8 cellular contexts compared by ENCODE assay signal in the genomic region with DNA sequence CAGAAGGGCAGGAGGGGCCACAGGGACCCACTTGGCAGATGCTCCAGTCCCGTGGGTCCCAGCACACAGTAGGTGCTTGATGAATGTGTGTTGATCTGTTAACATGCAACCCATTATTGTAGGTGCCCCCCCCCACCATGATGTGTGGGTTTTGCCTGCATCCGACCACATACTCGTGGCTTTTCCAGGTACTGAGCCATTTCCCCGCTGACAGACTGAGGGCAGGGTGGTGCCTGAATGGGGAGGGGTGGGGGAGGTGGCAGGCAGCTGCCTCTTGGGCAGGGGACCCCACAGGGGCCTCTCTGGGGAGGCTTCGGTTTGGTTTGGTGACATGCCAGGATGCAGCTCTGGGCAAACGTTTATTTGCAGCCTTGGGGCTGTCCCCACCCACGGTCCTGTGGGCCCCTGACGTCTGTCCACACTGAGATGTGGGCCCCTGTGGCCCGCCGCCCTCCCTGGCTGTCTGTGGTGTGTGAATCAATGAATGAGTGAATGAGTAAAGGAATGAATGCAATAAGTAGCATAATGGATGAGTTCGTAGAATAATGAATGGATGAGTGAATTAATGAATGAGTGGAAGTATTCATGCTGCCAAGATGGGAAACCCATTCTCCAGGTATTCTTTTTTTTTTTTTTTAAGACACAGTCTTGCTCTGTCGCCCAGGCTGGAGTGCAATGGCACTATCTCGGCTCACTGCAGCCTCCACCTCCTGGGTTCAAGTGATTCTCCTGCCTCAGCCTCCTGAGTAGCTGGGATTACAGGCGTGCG. TPM values are rescaled to one million over a fixed set of nuclear protein-coding genes. Genes with fewer than 3 reads are reported as not detected.
A peak's percentile ranks its signal among the peaks of the same experiment; 100 is the strongest.
DNase-seq lines count a peak whose midpoint lies in the region; ATAC-seq and TF ChIP-seq lines count a peak whose summit lies in the region.

No MANE protein-coding gene starts in this region.

- no peaks in the 10 kb centered on the region for H3K27me3 ChIP-seq in dorsolateral prefrontal cortex

- no peak for TF ChIP-seq CTCF in dorsolateral prefrontal cortex (IDR thresholded peaks at IDR 0.05 in 54 of 56, conservative IDR thresholded peaks at IDR 0.05 in 2 of 56; ENCODE audit: low read depth in 1 of 56, partially characterized antibody in 56 of 56)

- ATAC-seq in GM21447 (IDR thresholded peaks at IDR 0.05; ENCODE audit: unreplicated experiment) (no peak), HG03571 (IDR thresholded peaks at IDR 0.05; ENCODE audit: unreplicated experiment) (no peak)

- H3K4me3 ChIP-seq in dorsolateral prefrontal cortex, result peak overlapping the region in 4 of 59 donors; percentile 82 to 87 (median 84)
- peak overlapping the region in 1 of 7 experiments; percentile 63 for H3K4me3 ChIP-seq in skin epidermis

- H3K27ac ChIP-seq in dorsolateral prefrontal cortex, result peak overlapping the region in 56 of 59 donors; percentile 14 to 100 (median 98)
- peak overlapping the region in 20 of 21 experiments; percentile 37 to 100 (median 96) for H3K27ac ChIP-seq in skin epidermis

- intact Hi-C loops in dorsolateral prefrontal cortex (cut with DNase I), result no loop called here

- DNase-seq in SIG-M5 treated with dmso at 0.1 percent for 504 hours (lab: John Stamatoyannopoulos, UW; ENCODE audit: unreplicated experiment) (peak; percentile 49), SIG-M5 (lab: John Stamatoyannopoulos, UW) (no peak), dorsolateral prefrontal cortex (no peak), NCI-H1417 (lab: John Stamatoyannopoulos, UW) (no peak)
- DNase-seq in activated CD4-positive, alpha-beta T cell treated with anti-CD3 and anti-CD28 coated beads for 4 hours, result peak; percentile 80 to 87

RNA-seq across cellular contexts. Expression of a gene that starts 9.0 kb away (rescaled TPM):
- 100 to 1,000 TPM; 163 to 440 (median 240) TPM for total RNA-seq in dorsolateral prefrontal cortex

RNA-seq across cellular contexts. Expression of a gene that starts 16.2 kb away (rescaled TPM):
- total RNA-seq in dorsolateral prefrontal cortex, result 10 to 100 TPM in 1 of 120 experiments, 1 to 10 TPM in 119; 1.8 to 14.5 (median 4.1) TPM

RNA-seq across cellular contexts. Expression of a gene that starts 32.4 kb away (rescaled TPM):
- 100 to 1,000 TPM in 6 of 120 experiments, 10 to 100 TPM in 114; 46.4 to 115 (median 74.8) TPM for total RNA-seq in dorsolateral prefrontal cortex

RNA-seq across cellular contexts. Expression of a gene that starts 50.0 kb away (rescaled TPM):
- 10 to 100 TPM; 20.4 to 93.6 (median 37.7) TPM for total RNA-seq in dorsolateral prefrontal cortex

Comparison
In these comparisons a context has a peak if more than half of its experiments do, and no peak if none do; other contexts are left out.
1. DNase-seq: peak in SIG-M5 treated with dmso at 0.1 percent for 504 hours (single experiment) and activated CD4-positive, alpha-beta T cell treated with anti-CD3 and anti-CD28 coated beads for 4 hours (2 of 2); none in SIG-M5 (single experiment), dorsolateral prefrontal cortex (0 of 10) and NCI-H1417 (0 of 3).